8 cellular contexts compared by ENCODE assay signal in the genomic region with DNA sequence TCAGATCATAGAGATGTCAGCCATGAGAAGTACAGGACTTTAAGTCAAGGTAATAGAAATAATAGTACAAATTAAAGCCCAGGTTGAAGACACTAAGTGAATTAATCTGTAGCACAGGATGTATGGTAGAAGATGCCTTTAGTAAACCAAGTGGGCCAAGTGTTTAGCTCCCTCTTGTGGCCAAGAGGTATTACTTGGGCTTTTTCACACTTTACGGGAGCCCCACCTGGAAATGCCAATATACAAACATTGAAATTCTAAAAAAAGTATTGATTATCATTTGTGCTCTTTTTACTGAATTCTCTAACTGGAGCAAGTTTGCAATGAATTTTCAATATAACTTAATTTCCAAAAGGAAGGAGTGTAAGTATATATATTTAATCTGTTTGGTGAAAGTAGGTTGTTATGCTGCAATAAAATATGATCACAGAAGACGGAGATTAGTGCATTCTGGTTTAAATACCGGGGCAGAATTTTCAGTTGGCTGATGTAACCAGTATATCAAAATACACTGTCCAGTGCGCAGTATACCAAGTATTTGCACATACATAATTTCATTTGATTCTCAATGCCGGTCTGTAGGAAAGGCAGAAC.
DNase-seq lines count a peak whose midpoint lies in the region; ATAC-seq and TF ChIP-seq lines count a peak whose summit lies in the region.

No MANE protein-coding gene starts in this region.

- H3K27ac ChIP-seq in WERI-Rb-1 (no peak overlapping the region), parathyroid adenoma (no peak overlapping the region)

- H3K9me3 ChIP-seq in WERI-Rb-1 (ENCODE audit: severe bottlenecking): no peaks in the 10 kb centered on the region
- H3K9me3 ChIP-seq in parathyroid adenoma (ENCODE audit: control insufficient read depth, low read length): no peaks in the 10 kb centered on the region

- H3K4me1 ChIP-seq in parathyroid adenoma: no peaks in the 10 kb centered on the region

- H3K79me2 ChIP-seq in parathyroid adenoma: peaks cover 10% of the 10 kb centered on the region

- H2AFZ ChIP-seq in parathyroid adenoma: no peak overlapping the region

- peaks cover 3% of the 10 kb centered on the region for H3K27me3 ChIP-seq in WERI-Rb-1 (ENCODE audit: insufficient read depth, low read depth, severe bottlenecking)
- H3K27me3 ChIP-seq in parathyroid adenoma (ENCODE audit: control insufficient read depth, insufficient read depth, low read length): no peaks in the 10 kb centered on the region

- DNase-seq in COLO668 (lab: John Stamatoyannopoulos, UW; ENCODE audit: unreplicated experiment): peak; percentile 1
- peak; percentile 42 for DNase-seq in NCI-H2029 treated with DMSO at 0.1 percent for 48 hours (lab: John Stamatoyannopoulos, UW)
- DNase-seq in WERI-Rb-1: peak; percentile 16
- peak; percentile 63 for DNase-seq in fibroblast of peridontal ligament (ENCODE audit: extremely low read depth)
- DNase-seq in cerebellar nuclear complex (lab: John Stamatoyannopoulos, UW): no peak

- peak; percentile 66 for TF ChIP-seq CTCF in WERI-Rb-1 (IDR thresholded peaks at IDR 0.05; ENCODE audit: low read depth, low read length)
- TF ChIP-seq CTCF in parathyroid adenoma (IDR thresholded peaks at IDR 0.05): peak; percentile 89

- no peak overlapping the region for H3K9ac ChIP-seq in parathyroid adenoma

- H3K4me3 ChIP-seq in WERI-Rb-1 (ENCODE audit: low read depth, low read length) (no peak overlapping the region), parathyroid adenoma (ENCODE audit: low read depth, low read length) (no peak overlapping the region)

- H3K4me2 ChIP-seq in parathyroid adenoma (ENCODE audit: low read length): no peak overlapping the region

- ATAC-seq in GM18508 (IDR thresholded peaks at IDR 0.05; ENCODE audit: insufficient read depth, unreplicated experiment) (peak; percentile 96), HG02885 (IDR thresholded peaks at IDR 0.05; ENCODE audit: poor library complexity, unreplicated experiment) (peak; percentile 96)

- H3K36me3 ChIP-seq in WERI-Rb-1 (no peaks in the 10 kb centered on the region), parathyroid adenoma (ENCODE audit: control insufficient read depth, insufficient read depth, low read length) (no peaks in the 10 kb centered on the region)

Comparison
In these comparisons a context has a peak if more than half of its experiments do, and no peak if none do; other contexts are left out.
1. DNase-seq: peak in COLO668 (single experiment), NCI-H2029 treated with DMSO at 0.1 percent for 48 hours (single experiment), WERI-Rb-1 (single experiment) and fibroblast of peridontal ligament (single experiment); none in cerebellar nuclear complex (0 of 2).